In genomic region chr11:6297831-6298230, GRCh38 we compare ENCODE assay signal across 9 cellular contexts. TPM values are rescaled to one million over a fixed set of nuclear protein-coding genes. Genes with fewer than 3 reads are reported as not detected.
DNase-seq lines count a peak whose midpoint lies in the region; TF ChIP-seq lines count a peak whose summit lies in the region.
"Had no signal": no experiment of that assay in that cellular context is flagged by ENCODE, and none has a peak within 500 bp of the region (broad histone marks: within the 10 kb centered on the region; RNA-seq: fewer than 3 reads in every experiment).

No MANE protein-coding gene starts in this region.

- no peak overlapping the region for H3K4me2 ChIP-seq in OCI-LY1 (ENCODE audit: low read length)

- H3K36me3 ChIP-seq in left ventricle myocardium inferior (no peaks in the 10 kb centered on the region), right atrium auricular region (no peaks in the 10 kb centered on the region), OCI-LY1 (ENCODE audit: insufficient read depth, low read length) (no peaks in the 10 kb centered on the region)
- no peaks in the 10 kb centered on the region for H3K36me3 ChIP-seq in CD8-positive, alpha-beta memory T cell (ENCODE audit: insufficient read depth, low read length)

- no peak overlapping the region for H3K9ac ChIP-seq in OCI-LY1 (ENCODE audit: low read length)

- no peaks in the 10 kb centered on the region for H3K36me3 Mint-ChIP-seq in type B pancreatic cell
- H3K36me3 Mint-ChIP-seq in activated T-helper 2 cell treated with anti-CD3 and anti-CD28 coated beads, Interferon-gamma antibody, Interleukin-2, Interleukin-4, amounts not matched to agents 10 μg/mL and 5 μg/mL and 100 μg/mL, durations not matched to agents 14 hours and 24 hours and 36 hours (ENCODE audit: low read depth): no peaks in the 10 kb centered on the region
- H3K36me3 Mint-ChIP-seq in CD8-positive, alpha-beta memory T cell: no peaks in the 10 kb centered on the region

- DNase-seq in left ventricle myocardium inferior: no peak
- no peak for DNase-seq in right atrium auricular region (ENCODE audit: low spot score)
- peak; percentile 14 for DNase-seq in fibroblast of mammary gland (ENCODE audit: low read depth)
- no peak for DNase-seq in type B pancreatic cell (ENCODE audit: extremely low spot score, unreplicated experiment)
- no peak for DNase-seq in UCSD-AML1 (lab: John Stamatoyannopoulos, UW; ENCODE audit: unreplicated experiment)
- DNase-seq in activated T-helper 2 cell treated with anti-CD3 and anti-CD28 coated beads, Interferon-gamma antibody, Interleukin-2, Interleukin-4, amounts not matched to agents 10 μg/mL and 5 μg/mL and 100 μg/mL, durations not matched to agents 14 hours and 24 hours and 36 hours (ENCODE audit: low spot score): no peak
- DNase-seq in CD8-positive, alpha-beta memory T cell: no peak
- DNase-seq: DMS79 had no signal

- no peaks in the 10 kb centered on the region for H3F3A ChIP-seq in OCI-LY1 (ENCODE audit: insufficient read depth, low read length)

- intact Hi-C loops in left ventricle myocardium inferior (cut with micrococcal nuclease): no loop called here
- intact Hi-C loops in activated T-helper 2 cell treated with anti-CD3 and anti-CD28 coated beads, Interferon-gamma antibody, Interleukin-2, Interleukin-4, amounts not matched to agents 10 μg/mL and 5 μg/mL and 100 μg/mL, durations not matched to agents 14 hours and 24 hours and 36 hours (cut with micrococcal nuclease): loop anchor here (1.0 to 2.0 kb wide), 2 partner anchors 55 to 65 kb away; no protein-coding TSS in a partner anchor

- TF ChIP-seq CTCF in left ventricle myocardium inferior (IDR thresholded peaks at IDR 0.05; ENCODE audit: borderline replicate concordance) (peak; percentile 55), right atrium auricular region (IDR thresholded peaks at IDR 0.05) (peak in 1 of 2 donors; percentile 47), OCI-LY1 (IDR thresholded peaks at IDR 0.05; ENCODE audit: low read length) (peak; percentile 28; the same call in 1 of the 2 replicates), fibroblast of mammary gland (conservative IDR thresholded peaks at IDR 0.05; ENCODE audit: control insufficient read depth, insufficient read depth, low read depth, low read length) (peak; percentile 58), type B pancreatic cell (conservative IDR thresholded peaks at IDR 0.05) (peak; percentile 47)

- H3K27ac ChIP-seq in left ventricle myocardium inferior (replicated peaks) (no peak overlapping the region), right atrium auricular region (no peak overlapping the region), OCI-LY1 (ENCODE audit: low read depth, low read length, poor library complexity, severe bottlenecking) (no peak overlapping the region)
- no peak overlapping the region for H3K27ac ChIP-seq in CD8-positive, alpha-beta memory T cell (ENCODE audit: low read depth, low read length)

- POLR2A ChIA-PET in CD8-positive, alpha-beta memory T cell (lab: Charles Lee): no interaction called here

- no peaks in the 10 kb centered on the region for H3K27me3 ChIP-seq in left ventricle myocardium inferior (ENCODE audit: low read depth)
- no peaks in the 10 kb centered on the region for H3K27me3 ChIP-seq in right atrium auricular region
- H3K27me3 ChIP-seq in OCI-LY1 (ENCODE audit: insufficient read depth, low read length): no peaks in the 10 kb centered on the region; the same call in 1 of the 2 replicates
- H3K27me3 ChIP-seq in CD8-positive, alpha-beta memory T cell (ENCODE audit: insufficient read depth, low read length, poor library complexity, severe bottlenecking): no peaks in the 10 kb centered on the region

- H3K79me2 ChIP-seq in OCI-LY1 (ENCODE audit: insufficient read depth, low read length): no peaks in the 10 kb centered on the region

- H3K4me1 ChIP-seq in left ventricle myocardium inferior: no peaks in the 10 kb centered on the region
- H3K4me1 ChIP-seq in right atrium auricular region: no peaks in the 10 kb centered on the region
- H3K4me1 ChIP-seq in OCI-LY1 (ENCODE audit: insufficient read depth, low read length, severe bottlenecking): no peaks in the 10 kb centered on the region
- H3K4me1 ChIP-seq in CD8-positive, alpha-beta memory T cell (ENCODE audit: insufficient read depth, low read length): no peaks in the 10 kb centered on the region

- no peaks in the 10 kb centered on the region for H3K27me3 Mint-ChIP-seq in type B pancreatic cell
- H3K27me3 Mint-ChIP-seq in activated T-helper 2 cell treated with anti-CD3 and anti-CD28 coated beads, Interferon-gamma antibody, Interleukin-2, Interleukin-4, amounts not matched to agents 10 μg/mL and 5 μg/mL and 100 μg/mL, durations not matched to agents 14 hours and 24 hours and 36 hours (ENCODE audit: low read depth): peaks cover 5% of the 10 kb centered on the region
- peaks cover 12 to 42% of the 10 kb centered on the region in 2 donors for H3K27me3 Mint-ChIP-seq in CD8-positive, alpha-beta memory T cell

- no peak overlapping the region for H2AFZ ChIP-seq in OCI-LY1 (ENCODE audit: low read length)

- no peaks in the 10 kb centered on the region for H4K20me1 ChIP-seq in OCI-LY1 (ENCODE audit: insufficient read depth, low read length)

- H3K9me2 ChIP-seq in OCI-LY1 (ENCODE audit: low read depth, low read length): no peaks in the 10 kb centered on the region

- H3K9me3 ChIP-seq in left ventricle myocardium inferior (replicated peaks) (no peaks in the 10 kb centered on the region), right atrium auricular region (no peaks in the 10 kb centered on the region), OCI-LY1 (ENCODE audit: low read length) (no peaks in the 10 kb centered on the region)
- no peaks in the 10 kb centered on the region for H3K9me3 ChIP-seq in CD8-positive, alpha-beta memory T cell (ENCODE audit: low read length)

- CTCF ChIA-PET in CD8-positive, alpha-beta memory T cell (lab: Charles Lee): no interaction called here

- H3K4me3 ChIP-seq in left ventricle myocardium inferior (no peak overlapping the region), right atrium auricular region (no peak overlapping the region), OCI-LY1 (ENCODE audit: low read depth, low read length, poor library complexity, severe bottlenecking) (no peak overlapping the region), fibroblast of mammary gland (ENCODE audit: control insufficient read depth, low read depth, low read length) (no peak overlapping the region)
- H3K4me3 ChIP-seq in CD8-positive, alpha-beta memory T cell (ENCODE audit: low read length): no peak overlapping the region

- H3K4me3 Mint-ChIP-seq in type B pancreatic cell: no peak overlapping the region
- H3K4me3 Mint-ChIP-seq in activated T-helper 2 cell treated with anti-CD3 and anti-CD28 coated beads, Interferon-gamma antibody, Interleukin-2, Interleukin-4, amounts not matched to agents 10 μg/mL and 5 μg/mL and 100 μg/mL, durations not matched to agents 14 hours and 24 hours and 36 hours (ENCODE audit: low read depth): no peak overlapping the region
- no peak overlapping the region for H3K4me3 Mint-ChIP-seq in CD8-positive, alpha-beta memory T cell

- H3K9me3 Mint-ChIP-seq in type B pancreatic cell: no peaks in the 10 kb centered on the region
- H3K9me3 Mint-ChIP-seq in activated T-helper 2 cell treated with anti-CD3 and anti-CD28 coated beads, Interferon-gamma antibody, Interleukin-2, Interleukin-4, amounts not matched to agents 10 μg/mL and 5 μg/mL and 100 μg/mL, durations not matched to agents 14 hours and 24 hours and 36 hours: no peaks in the 10 kb centered on the region
- H3K9me3 Mint-ChIP-seq in CD8-positive, alpha-beta memory T cell: no peaks in the 10 kb centered on the region

- no peak overlapping the region for H3K27ac Mint-ChIP-seq in type B pancreatic cell
- H3K27ac Mint-ChIP-seq in activated T-helper 2 cell treated with anti-CD3 and anti-CD28 coated beads, Interferon-gamma antibody, Interleukin-2, Interleukin-4, amounts not matched to agents 10 μg/mL and 5 μg/mL and 100 μg/mL, durations not matched to agents 14 hours and 24 hours and 36 hours: no peak overlapping the region
- H3K27ac Mint-ChIP-seq in CD8-positive, alpha-beta memory T cell: peak overlapping the region in 1 of 8 donors; percentile 83

- H3K4me1 Mint-ChIP-seq in type B pancreatic cell (ENCODE audit: unreplicated experiment): peaks cover 5% of the 10 kb centered on the region
- H3K4me1 Mint-ChIP-seq in activated T-helper 2 cell treated with anti-CD3 and anti-CD28 coated beads, Interferon-gamma antibody, Interleukin-2, Interleukin-4, amounts not matched to agents 10 μg/mL and 5 μg/mL and 100 μg/mL, durations not matched to agents 14 hours and 24 hours and 36 hours (ENCODE audit: low read depth): no peaks in the 10 kb centered on the region
- H3K4me1 Mint-ChIP-seq in CD8-positive, alpha-beta memory T cell: no peaks in the 10 kb centered on the region

RNA-seq across cellular contexts. Expression of gene CAVIN3, which starts 22.5 kb away (rescaled TPM):
- total RNA-seq in left ventricle myocardium inferior (37.1 TPM), right atrium auricular region (10 to 100 TPM; 84.8 to 86.7 TPM), type B pancreatic cell (ENCODE audit: low replicate concordance) (4.2 and 7.9 TPM in 2 replicates)
- 83.1 and 84.3 TPM in 2 replicates for total RNA-seq in activated T-helper 2 cell treated with anti-CD3 and anti-CD28 coated beads, Interferon-gamma antibody, Interleukin-2, Interleukin-4, amounts not matched to agents 10 μg/mL and 5 μg/mL and 100 μg/mL, durations not matched to agents 14 hours and 24 hours and 36 hours
- 10 to 100 TPM; 72.5 to 75.5 TPM for total RNA-seq in CD8-positive, alpha-beta memory T cell
- not detected for polyA plus RNA-seq in CD8-positive, alpha-beta memory T cell

RNA-seq across cellular contexts. Expression of gene CCKBR, which starts 38.2 kb away (rescaled TPM):
- not detected for total RNA-seq in left ventricle myocardium inferior
- not detected for total RNA-seq in right atrium auricular region
- 0.90 and 1.1 TPM in 2 replicates for total RNA-seq in type B pancreatic cell (ENCODE audit: low replicate concordance)
- not detected in 2 replicates for total RNA-seq in activated T-helper 2 cell treated with anti-CD3 and anti-CD28 coated beads, Interferon-gamma antibody, Interleukin-2, Interleukin-4, amounts not matched to agents 10 μg/mL and 5 μg/mL and 100 μg/mL, durations not matched to agents 14 hours and 24 hours and 36 hours
- total RNA-seq in CD8-positive, alpha-beta memory T cell: not detected
- polyA plus RNA-seq in CD8-positive, alpha-beta memory T cell: not detected

RNA-seq across cellular contexts. Expression of gene CNGA4, which starts 58.9 kb away (rescaled TPM):
- total RNA-seq in left ventricle myocardium inferior (not detected), right atrium auricular region (not detected), type B pancreatic cell (ENCODE audit: low replicate concordance) (0.62 and 0.68 TPM in 2 replicates)
- not detected in 2 replicates for total RNA-seq in activated T-helper 2 cell treated with anti-CD3 and anti-CD28 coated beads, Interferon-gamma antibody, Interleukin-2, Interleukin-4, amounts not matched to agents 10 μg/mL and 5 μg/mL and 100 μg/mL, durations not matched to agents 14 hours and 24 hours and 36 hours
- under 1 TPM in 1 of 2 experiments, not detected in 1; 0.15 TPM for total RNA-seq in CD8-positive, alpha-beta memory T cell
- not detected for polyA plus RNA-seq in CD8-positive, alpha-beta memory T cell
